ENCODE assay signal across 16 cellular contexts in the genomic region with DNA sequence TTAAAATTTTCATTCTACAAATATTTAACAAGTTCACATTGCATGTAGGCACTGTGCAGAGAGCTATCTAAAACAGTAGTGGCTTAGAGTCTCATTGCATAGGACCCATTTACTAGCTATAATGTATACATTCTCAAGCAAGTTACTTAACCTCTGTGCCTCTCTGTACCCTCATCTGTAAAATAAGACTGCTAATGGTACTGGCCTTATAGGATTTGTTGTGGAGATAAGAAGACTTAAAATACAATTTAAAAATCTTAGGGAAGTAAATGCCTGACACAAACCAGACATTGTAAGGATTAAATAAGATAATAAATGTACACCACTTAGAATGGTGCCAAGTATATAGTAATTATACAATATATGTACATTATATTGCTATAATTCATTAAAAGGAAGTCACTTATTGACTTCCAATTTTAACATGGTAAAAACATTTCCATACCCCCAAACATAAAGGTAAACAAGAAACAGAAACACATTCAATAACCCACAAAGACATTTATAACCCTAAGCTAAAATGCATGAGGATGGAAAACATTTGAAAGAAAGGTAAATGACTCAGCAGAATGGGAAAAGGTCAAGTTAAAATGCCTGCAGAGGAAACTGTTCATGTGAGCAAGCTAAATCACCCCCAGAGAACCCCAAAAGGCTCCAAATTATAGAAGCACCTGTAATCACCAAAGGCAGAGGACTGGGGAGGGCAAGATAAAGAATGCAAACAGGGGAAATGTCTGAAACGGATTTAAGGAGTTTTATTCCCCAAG. TPM values are rescaled to one million over a fixed set of nuclear protein-coding genes. Genes with fewer than 3 reads are reported as not detected.
DNase-seq lines count a peak whose midpoint lies in the region; ATAC-seq, FAIRE-seq and TF ChIP-seq lines count a peak whose summit lies in the region.
"Had no signal": no experiment of that assay in that cellular context is flagged by ENCODE, and none has a peak within 500 bp of the region (broad histone marks: within the 10 kb centered on the region; RNA-seq: fewer than 3 reads in every experiment).

No MANE protein-coding gene starts in this region.

- no peaks in the 10 kb centered on the region for H3K9me3 Mint-ChIP-seq in T-helper 2 cell treated with Interferon-gamma antibody and Interleukin-4, amounts not matched to agents 5 μg/mL and 100 μg/mL, for 36 hours
- H3K9me3 Mint-ChIP-seq in activated T-helper 17 cell treated with anti-CD3 and anti-CD28 coated beads, Interleukin-2, amount 50 U/mL, for 72 hours: no peaks in the 10 kb centered on the region
- H3K9me3 Mint-ChIP-seq: activated B cell treated with CpG ODN at 0.5 μM for 24 hours; naive thymus-derived CD4-positive, alpha-beta T cell had no signal

- intact Hi-C loops in pancreas (cut with DNase I): no loop called here

- H3K9ac ChIP-seq in HUES64 (ENCODE audit: low read depth, low read length): peak overlapping the region; percentile 32; the same call in 1 of the 2 replicates

- H3K27ac ChIP-seq in HUES64 (ENCODE audit: low read depth, low read length) (no peak overlapping the region), pancreas (no peak overlapping the region)
- H3K27ac ChIP-seq: brain microvascular endothelial cell, Peyer's patch, transverse colon had no signal

- no peaks in the 10 kb centered on the region for H3K27me3 Mint-ChIP-seq in T-helper 2 cell treated with Interferon-gamma antibody and Interleukin-4, amounts not matched to agents 5 μg/mL and 100 μg/mL, for 36 hours (ENCODE audit: low read depth)
- no peaks in the 10 kb centered on the region for H3K27me3 Mint-ChIP-seq in activated T-helper 17 cell treated with anti-CD3 and anti-CD28 coated beads, Interleukin-2, amount 50 U/mL, for 72 hours
- H3K27me3 Mint-ChIP-seq: activated B cell treated with CpG ODN at 0.5 μM for 24 hours; naive thymus-derived CD4-positive, alpha-beta T cell had no signal

- H3K4me1 Mint-ChIP-seq in T-helper 2 cell treated with Interferon-gamma antibody and Interleukin-4, amounts not matched to agents 5 μg/mL and 100 μg/mL, for 36 hours (ENCODE audit: low read depth): peaks cover 60% of the 10 kb centered on the region
- peaks cover 34% of the 10 kb centered on the region for H3K4me1 Mint-ChIP-seq in activated T-helper 17 cell treated with anti-CD3 and anti-CD28 coated beads, Interleukin-2, amount 50 U/mL, for 72 hours

- H3K27ac Mint-ChIP-seq in T-helper 2 cell treated with Interferon-gamma antibody and Interleukin-4, amounts not matched to agents 5 μg/mL and 100 μg/mL, for 36 hours: peak overlapping the region; percentile 41
- H3K27ac Mint-ChIP-seq in activated T-helper 17 cell treated with anti-CD3 and anti-CD28 coated beads, Interleukin-2, amount 50 U/mL, for 72 hours: peak overlapping the region; percentile 66
- H3K27ac Mint-ChIP-seq: activated B cell treated with CpG ODN at 0.5 μM for 24 hours had no signal

- H3K9me3 ChIP-seq in HUES64 (ENCODE audit: insufficient read depth, low read depth, low read length) (no peaks in the 10 kb centered on the region), pancreas (no peaks in the 10 kb centered on the region)
- H3K9me3 ChIP-seq: Peyer's patch, transverse colon had no signal

- WGBS in HUES64: 100% methylated on average over 1 of the region's 1 CpG
- 49 to 53% methylated on average over 1 of the region's 1 CpG for WGBS in pancreas, 2 donors

- H3K4me3 ChIP-seq in HUES64 (ENCODE audit: low read length) (no peak overlapping the region), pancreas (no peak overlapping the region)
- H3K4me3 ChIP-seq: Peyer's patch, transverse colon had no signal

- no peak for DNase-seq in T-helper 2 cell treated with Interferon-gamma antibody and Interleukin-4, amounts not matched to agents 5 μg/mL and 100 μg/mL, for 36 hours (ENCODE audit: low spot score)
- no peak for DNase-seq in T-helper 2 cell
- DNase-seq in pancreas: no peak
- no peak for DNase-seq in NCI-H226
- DNase-seq in urothelium cell line (ENCODE audit: low spot score): no peak
- DNase-seq: activated B cell treated with CpG ODN at 0.5 μM for 24 hours; activated effector memory CD4-positive, alpha-beta T cell treated with anti-CD3 and anti-CD28 coated beads, Interleukin-2, amount 50 U/mL, for 16 hours; brain microvascular endothelial cell; naive thymus-derived CD4-positive, alpha-beta T cell; NCI-H146; NCI-H510A; Peyer's patch; transverse colon had no signal

- ATAC-seq in activated T-helper 17 cell treated with anti-CD3 and anti-CD28 coated beads, Interleukin-2, amount 50 U/mL, for 72 hours (replicated peaks): peak; percentile 56
- no peak for ATAC-seq in pancreas
- no peak for ATAC-seq in HG03442 (IDR thresholded peaks at IDR 0.05; ENCODE audit: unreplicated experiment)
- ATAC-seq: naive thymus-derived CD4-positive, alpha-beta T cell had no signal

- peak; percentile 9 for FAIRE-seq in pancreas (lab: Jason Lieb, UNC)
- no peak for FAIRE-seq in urothelium cell line (lab: Jason Lieb, UNC)

- H3K4me1 ChIP-seq in HUES64 (ENCODE audit: insufficient read depth, low read length) (peaks cover 12% of the 10 kb centered on the region), pancreas (no peaks in the 10 kb centered on the region)

- H3K4me3 Mint-ChIP-seq in T-helper 2 cell treated with Interferon-gamma antibody and Interleukin-4, amounts not matched to agents 5 μg/mL and 100 μg/mL, for 36 hours: peak overlapping the region; percentile 31
- peak overlapping the region; percentile 60 for H3K4me3 Mint-ChIP-seq in activated T-helper 17 cell treated with anti-CD3 and anti-CD28 coated beads, Interleukin-2, amount 50 U/mL, for 72 hours
- H3K4me3 Mint-ChIP-seq: activated B cell treated with CpG ODN at 0.5 μM for 24 hours had no signal

- H3K36me3 Mint-ChIP-seq in T-helper 2 cell treated with Interferon-gamma antibody and Interleukin-4, amounts not matched to agents 5 μg/mL and 100 μg/mL, for 36 hours (ENCODE audit: low read depth): peaks cover 43% of the 10 kb centered on the region
- peaks cover 16% of the 10 kb centered on the region for H3K36me3 Mint-ChIP-seq in activated T-helper 17 cell treated with anti-CD3 and anti-CD28 coated beads, Interleukin-2, amount 50 U/mL, for 72 hours (ENCODE audit: low read depth)

- H3K36me3 ChIP-seq in HUES64 (ENCODE audit: insufficient read depth, low read length) (no peaks in the 10 kb centered on the region), pancreas (no peaks in the 10 kb centered on the region)
- H3K36me3 ChIP-seq: brain microvascular endothelial cell, Peyer's patch, transverse colon had no signal

- H3K27me3 ChIP-seq in HUES64 (ENCODE audit: insufficient read depth, low read length): no peaks in the 10 kb centered on the region
- H3K27me3 ChIP-seq in pancreas: no peaks in the 10 kb centered on the region
- H3K27me3 ChIP-seq: brain microvascular endothelial cell, Peyer's patch, transverse colon had no signal

- TF ChIP-seq CTCF in pancreas (IDR thresholded peaks at IDR 0.05): no peak

RNA-seq across cellular contexts. Expression of a gene that starts 30.8 kb away (rescaled TPM):
- 1.3 TPM for polyA plus RNA-seq in HUES64 (2013, experiment 1 of 2)
- polyA plus RNA-seq in HUES64 (2013, experiment 2 of 2): 2.3 TPM
- 10 to 100 TPM; 30.0 to 46.2 TPM for total RNA-seq in activated T-helper 17 cell treated with anti-CD3 and anti-CD28 coated beads, Interleukin-2, amount 50 U/mL, for 72 hours
- 1 to 10 TPM; 2.5 to 3.5 (median 3.2) TPM for total RNA-seq in pancreas
- 1 to 10 TPM in 1 of 2 donors, under 1 TPM in 1; 0.95 to 1.1 TPM for polyA plus RNA-seq in pancreas

Comparison
In these comparisons a context has a peak if more than half of its experiments do, and no peak if none do; other contexts are left out.
1. RNA of a gene that starts 30.8 kb away (total RNA-seq): 30.0 to 46.2 TPM in activated T-helper 17 cell treated with anti-CD3 and anti-CD28 coated beads, Interleukin-2, amount 50 U/mL, for 72 hours; 2.5 to 3.5 TPM in pancreas; every median in the first group is over 4 times any median in the second.